Comparison of ENCODE assay signal across 14 cellular contexts in the genomic region with DNA sequence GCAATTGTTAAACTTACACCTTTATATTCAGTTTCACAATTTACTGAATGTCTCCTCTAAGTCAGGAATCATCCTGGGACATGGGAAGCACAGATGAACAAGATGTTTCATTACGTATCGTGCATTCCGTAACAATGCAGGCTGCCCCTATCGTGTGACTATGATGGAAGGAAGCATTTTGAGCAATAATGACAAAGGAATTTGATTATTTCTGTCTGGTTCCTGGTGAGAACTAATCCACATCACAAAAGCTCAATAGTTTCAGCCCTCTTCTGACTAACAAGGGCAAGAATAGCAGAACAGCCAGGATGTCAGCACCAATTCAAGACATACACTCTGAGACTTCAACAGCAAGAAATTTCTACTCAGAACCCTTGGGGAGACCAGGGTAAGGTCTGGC. TPM values are rescaled to one million over a fixed set of nuclear protein-coding genes. Genes with fewer than 3 reads are reported as not detected.
DNase-seq lines count a peak whose midpoint lies in the region; ATAC-seq and TF ChIP-seq lines count a peak whose summit lies in the region.
"Had no signal": no experiment of that assay in that cellular context is flagged by ENCODE, and none has a peak within 500 bp of the region (broad histone marks: within the 10 kb centered on the region; RNA-seq: fewer than 3 reads in every experiment).

No MANE protein-coding gene starts in this region.

- POLR2A ChIA-PET in activated CD8-positive, alpha-beta T cell treated with anti-CD3 and anti-CD28 coated beads for 36 hours (lab: Charles Lee) = interaction anchor here (2.1 to 2.5 kb wide), 2 partner anchors 14 to 17 kb away, joined by 5 to 7 read pairs; partner anchors contain the start of gene PISD
- POLR2A ChIA-PET in activated CD8-positive, alpha-beta T cell treated with anti-CD3 and anti-CD28 coated beads, Interleukin-2, amount 10 ng/mL, durations not matched to agents 7 days and 5 days (lab: Charles Lee) = no interaction called here

- intact Hi-C loops in activated CD8-positive, alpha-beta T cell treated with anti-CD3 and anti-CD28 coated beads for 36 hours (cut with micrococcal nuclease) = no loop called here

- peaks cover 56% of the 10 kb centered on the region for H3K4me1 Mint-ChIP-seq in activated CD8-positive, alpha-beta T cell treated with anti-CD3 and anti-CD28 coated beads for 36 hours (ENCODE audit: low read depth)
- peaks cover 18% of the 10 kb centered on the region for H3K4me1 Mint-ChIP-seq in activated CD8-positive, alpha-beta T cell treated with anti-CD3 and anti-CD28 coated beads, Interleukin-2, amount 10 ng/mL, durations not matched to agents 7 days and 5 days (ENCODE audit: low read depth)

- H3K36me3 ChIP-seq in SJSA1 = peaks cover 34% of the 10 kb centered on the region
- H3K36me3 ChIP-seq in smooth muscle cell (ENCODE audit: low read depth) = no peaks in the 10 kb centered on the region

- no peaks in the 10 kb centered on the region for H3K27me3 Mint-ChIP-seq in activated CD8-positive, alpha-beta T cell treated with anti-CD3 and anti-CD28 coated beads for 36 hours
- H3K27me3 Mint-ChIP-seq in activated CD8-positive, alpha-beta T cell treated with anti-CD3 and anti-CD28 coated beads, Interleukin-2, amount 10 ng/mL, durations not matched to agents 7 days and 5 days (ENCODE audit: low read depth) = no peaks in the 10 kb centered on the region
- H3K27me3 Mint-ChIP-seq: stimulated activated naive CD8-positive, alpha-beta T cell treated with anti-CD3 and anti-CD28 coated beads, Interleukin-15, amount 100 ng/mL, for 72 hours had no signal

- H3K27ac Mint-ChIP-seq in activated CD8-positive, alpha-beta T cell treated with anti-CD3 and anti-CD28 coated beads for 36 hours = peak overlapping the region; percentile 85
- no peak overlapping the region for H3K27ac Mint-ChIP-seq in activated CD8-positive, alpha-beta T cell treated with anti-CD3 and anti-CD28 coated beads, Interleukin-2, amount 10 ng/mL, durations not matched to agents 7 days and 5 days

- no peak overlapping the region for H2AFZ ChIP-seq in smooth muscle cell (ENCODE audit: low read depth)

- peaks cover 57% of the 10 kb centered on the region for H4K20me1 ChIP-seq in smooth muscle cell (ENCODE audit: low read depth)

- no peak overlapping the region for H3K4me3 ChIP-seq in SJSA1
- H3K4me3 ChIP-seq in smooth muscle cell = no peak overlapping the region
- H3K4me3 ChIP-seq: gastroesophageal sphincter had no signal

- no peaks in the 10 kb centered on the region for H3K9me3 Mint-ChIP-seq in activated CD8-positive, alpha-beta T cell treated with anti-CD3 and anti-CD28 coated beads for 36 hours
- H3K9me3 Mint-ChIP-seq in activated CD8-positive, alpha-beta T cell treated with anti-CD3 and anti-CD28 coated beads, Interleukin-2, amount 10 ng/mL, durations not matched to agents 7 days and 5 days (ENCODE audit: insufficient read depth) = no peaks in the 10 kb centered on the region
- H3K9me3 Mint-ChIP-seq: stimulated activated naive CD8-positive, alpha-beta T cell treated with anti-CD3 and anti-CD28 coated beads, Interleukin-15, amount 100 ng/mL, for 72 hours had no signal

- H3K4me3 Mint-ChIP-seq in activated CD8-positive, alpha-beta T cell treated with anti-CD3 and anti-CD28 coated beads for 36 hours = no peak overlapping the region
- no peak overlapping the region for H3K4me3 Mint-ChIP-seq in activated CD8-positive, alpha-beta T cell treated with anti-CD3 and anti-CD28 coated beads, Interleukin-2, amount 10 ng/mL, durations not matched to agents 7 days and 5 days

- CTCF ChIA-PET in activated CD8-positive, alpha-beta T cell treated with anti-CD3 and anti-CD28 coated beads for 36 hours (lab: Charles Lee) = no interaction called here
- CTCF ChIA-PET in activated CD8-positive, alpha-beta T cell treated with anti-CD3 and anti-CD28 coated beads, Interleukin-2, amount 10 ng/mL, durations not matched to agents 7 days and 5 days (lab: Charles Lee) = no interaction called here

- H3K4me2 ChIP-seq in smooth muscle cell = no peak overlapping the region

- H3K9me3 ChIP-seq in SJSA1 (replicated peaks) (no peaks in the 10 kb centered on the region), smooth muscle cell (replicated peaks; ENCODE audit: low read depth) (no peaks in the 10 kb centered on the region)
- H3K9me3 ChIP-seq: gastroesophageal sphincter had no signal

- H3K27ac ChIP-seq in SJSA1 = peak overlapping the region; percentile 98
- H3K27ac ChIP-seq in smooth muscle cell (ENCODE audit: low read depth) = peak overlapping the region; percentile 82

- H3K27me3 ChIP-seq in SJSA1 (replicated peaks) (no peaks in the 10 kb centered on the region), smooth muscle cell (ENCODE audit: low read depth) (no peaks in the 10 kb centered on the region)
- H3K27me3 ChIP-seq: gastroesophageal sphincter had no signal

- H3K9ac ChIP-seq in smooth muscle cell (ENCODE audit: low read depth) = no peak overlapping the region

- ATAC-seq in activated CD8-positive, alpha-beta T cell treated with anti-CD3 and anti-CD28 coated beads for 36 hours = no peak
- no peak for ATAC-seq in activated CD8-positive, alpha-beta T cell treated with anti-CD3 and anti-CD28 coated beads, Interleukin-2, amount 10 ng/mL, durations not matched to agents 7 days and 5 days
- ATAC-seq in HG03469 (IDR thresholded peaks at IDR 0.05; ENCODE audit: unreplicated experiment) (no peak), GM18498 (IDR thresholded peaks at IDR 0.05; ENCODE audit: unreplicated experiment) (no peak)
- no peak for ATAC-seq in activated CD4-positive, CD25-positive, alpha-beta regulatory T cell treated with anti-CD3 and anti-CD28 coated beads, Interleukin-2, amount 50 U/mL, for 24 hours
- ATAC-seq: gastroesophageal sphincter, left ventricle myocardium superior had no signal

- peaks cover 49% of the 10 kb centered on the region for H3K4me1 ChIP-seq in SJSA1 (replicated peaks)
- H3K4me1 ChIP-seq in smooth muscle cell (ENCODE audit: low read depth) = no peaks in the 10 kb centered on the region
- H3K4me1 ChIP-seq: gastroesophageal sphincter had no signal

- H3K79me2 ChIP-seq in smooth muscle cell (ENCODE audit: low read depth) = peaks cover 21% of the 10 kb centered on the region

- no peak for TF ChIP-seq CTCF in activated CD8-positive, alpha-beta T cell treated with anti-CD3 and anti-CD28 coated beads for 36 hours (IDR thresholded peaks at IDR 0.05)
- no peak for TF ChIP-seq CTCF in smooth muscle cell (IDR thresholded peaks at IDR 0.05; ENCODE audit: borderline replicate concordance, insufficient read depth, poor library complexity, severe bottlenecking)

- no peak for DNase-seq in activated CD8-positive, alpha-beta T cell treated with anti-CD3 and anti-CD28 coated beads for 36 hours
- DNase-seq in activated CD8-positive, alpha-beta T cell treated with anti-CD3 and anti-CD28 coated beads, Interleukin-2, amount 10 ng/mL, durations not matched to agents 7 days and 5 days = no peak
- DNase-seq in SJSA1 (ENCODE audit: low read depth in 1 of 2, low spot score in 2 of 2) = peak in 1 of 2 experiments; percentile 41
- peak; percentile 68 for DNase-seq in fibroblast of gingiva (ENCODE audit: low read depth)
- no peak for DNase-seq in smooth muscle cell (lab: John Stamatoyannopoulos, UW; ENCODE audit: unreplicated experiment)
- DNase-seq: DND-41; left ventricle myocardium superior; NCI-H2081; stimulated activated naive CD8-positive, alpha-beta T cell treated with anti-CD3 and anti-CD28 coated beads, Interleukin-15, amount 100 ng/mL, for 72 hours; T-helper 9 cell had no signal

- H3K36me3 Mint-ChIP-seq in activated CD8-positive, alpha-beta T cell treated with anti-CD3 and anti-CD28 coated beads for 36 hours (ENCODE audit: low read depth) = peaks cover 46% of the 10 kb centered on the region
- peaks cover 35% of the 10 kb centered on the region for H3K36me3 Mint-ChIP-seq in activated CD8-positive, alpha-beta T cell treated with anti-CD3 and anti-CD28 coated beads, Interleukin-2, amount 10 ng/mL, durations not matched to agents 7 days and 5 days (ENCODE audit: low read depth)

- WGBS in smooth muscle cell (ENCODE audit: low lambda C conversion rate) = 89% methylated on average over 4 of the region's 4 CpGs

- H3F3A ChIP-seq in smooth muscle cell (ENCODE audit: low read depth) = peaks cover 6% of the 10 kb centered on the region

RNA-seq across cellular contexts. Expression of gene PISD, which starts 14.5 kb away (rescaled TPM):
- total RNA-seq in activated CD8-positive, alpha-beta T cell treated with anti-CD3 and anti-CD28 coated beads for 36 hours = 10 to 100 TPM; 33.9 to 35.9 TPM
- total RNA-seq in activated CD8-positive, alpha-beta T cell treated with anti-CD3 and anti-CD28 coated beads, Interleukin-2, amount 10 ng/mL, durations not matched to agents 7 days and 5 days = 10 to 100 TPM; 28.8 to 29.2 TPM
- total RNA-seq in SJSA1 (2014; rRNA removed; shearing (Covaris generic)) = 22.4 and 33.1 TPM in 2 replicates
- 15.3 and 21.1 TPM in 2 replicates for total RNA-seq in smooth muscle cell
- 31.6 and 33.1 TPM in 2 replicates for polyA plus RNA-seq in smooth muscle cell
